1 cellular context compared by ENCODE assay signal in genomic region chr2:219229375-219230200, GRCh38.
A peak's percentile ranks its signal among the peaks of the same experiment; 100 is the strongest.
TF ChIP-seq lines count a peak whose summit lies in the region.

A gene with protein sequence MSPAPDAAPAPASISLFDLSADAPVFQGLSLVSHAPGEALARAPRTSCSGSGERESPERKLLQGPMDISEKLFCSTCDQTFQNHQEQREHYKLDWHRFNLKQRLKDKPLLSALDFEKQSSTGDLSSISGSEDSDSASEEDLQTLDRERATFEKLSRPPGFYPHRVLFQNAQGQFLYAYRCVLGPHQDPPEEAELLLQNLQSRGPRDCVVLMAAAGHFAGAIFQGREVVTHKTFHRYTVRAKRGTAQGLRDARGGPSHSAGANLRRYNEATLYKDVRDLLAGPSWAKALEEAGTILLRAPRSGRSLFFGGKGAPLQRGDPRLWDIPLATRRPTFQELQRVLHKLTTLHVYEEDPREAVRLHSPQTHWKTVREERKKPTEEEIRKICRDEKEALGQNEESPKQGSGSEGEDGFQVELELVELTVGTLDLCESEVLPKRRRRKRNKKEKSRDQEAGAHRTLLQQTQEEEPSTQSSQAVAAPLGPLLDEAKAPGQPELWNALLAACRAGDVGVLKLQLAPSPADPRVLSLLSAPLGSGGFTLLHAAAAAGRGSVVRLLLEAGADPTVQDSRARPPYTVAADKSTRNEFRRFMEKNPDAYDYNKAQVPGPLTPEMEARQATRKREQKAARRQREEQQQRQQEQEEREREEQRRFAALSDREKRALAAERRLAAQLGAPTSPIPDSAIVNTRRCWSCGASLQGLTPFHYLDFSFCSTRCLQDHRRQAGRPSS (plus strand): TSS chr2:219229806. CDS start chr2:219230258, 452 bp downstream.
ATG9A (minus strand) TSS chr2:219229636; CDS start chr2:219228024, 1,612 bp downstream.

TF ChIP-seq in HepG2, 621 proteins besides CTCF, POLR2A, EP300 and RAD21 (continued from another document and continues in another):
- TF ChIP-seq ZNF704 (CRISPR knock-in tag; IDR thresholded peaks at IDR 0.05; ENCODE audit: borderline replicate concordance) (peak; percentile 71; the same call in 1 of the 2 replicates), ZFYVE20 (CRISPR knock-in tag; IDR thresholded peaks at IDR 0.05; ENCODE audit: borderline replicate concordance, low read depth) (no peak), ZBTB7B (CRISPR knock-in tag; IDR thresholded peaks at IDR 0.05) (peak; percentile 61), KAT8 (CRISPR knock-in tag; IDR thresholded peaks at IDR 0.05) (peak; percentile 88), KAT2B (IDR thresholded peaks at IDR 0.05; ENCODE audit: borderline replicate concordance, low read depth, low read length) (no peak), ARID5B (CRISPR knock-in tag; IDR thresholded peaks at IDR 0.05) (peak; percentile 29), ELF4 (CRISPR knock-in tag; IDR thresholded peaks at IDR 0.05; ENCODE audit: borderline replicate concordance) (0 out of 2 replicates have a peak, but pooled peaks have one; percentile 34), SALL1 (CRISPR knock-in tag; IDR thresholded peaks at IDR 0.05) (peak; percentile 75), ZNF253 (CRISPR knock-in tag; IDR thresholded peaks at IDR 0.05; ENCODE audit: borderline replicate concordance) (0 out of 2 replicates have a peak, but pooled peaks have one; percentile 51), NFRKB (IDR thresholded peaks at IDR 0.05) (no peak), POGK (CRISPR knock-in tag; conservative IDR thresholded peaks at IDR 0.05) (peak; percentile 71), ZSCAN9 (CRISPR knock-in tag; IDR thresholded peaks at IDR 0.05; ENCODE audit: borderline replicate concordance) (peak; percentile 76; the same call in 1 of the 2 replicates), PHF20 (CRISPR knock-in tag; IDR thresholded peaks at IDR 0.05) (peak; percentile 73), MXD4 (CRISPR knock-in tag; IDR thresholded peaks at IDR 0.05) (peak; percentile 16; the same call in 1 of the 2 replicates), HNRNPK (IDR thresholded peaks at IDR 0.05; ENCODE audit: low read depth, low read length, poor library complexity, severe bottlenecking) (no peak), POGZ (CRISPR knock-in tag; IDR thresholded peaks at IDR 0.05) (0 out of 2 replicates have a peak, but pooled peaks have one; percentile 41), ZNF263 (CRISPR knock-in tag; IDR thresholded peaks at IDR 0.05) (peak; percentile 55; the same call in 1 of the 2 replicates), ZSCAN29 (CRISPR knock-in tag; conservative IDR thresholded peaks at IDR 0.05) (no peak; the same call in 1 of the 2 replicates), GATA4 (IDR thresholded peaks at IDR 0.05; ENCODE audit: borderline replicate concordance, low read depth) (no peak), ZMYM3 (CRISPR knock-in tag; IDR thresholded peaks at IDR 0.05) (no peak), ZKSCAN1 (IDR thresholded peaks at IDR 0.05; ENCODE audit: low read length) (peak; percentile 31; the same call in 1 of the 2 replicates), AGO2 (optimal IDR thresholded peaks at IDR 0.05; ENCODE audit: low read depth, low read length) (no peak), ZNF343 (CRISPR knock-in tag; IDR thresholded peaks at IDR 0.05) (no peak), ZNF451 (CRISPR knock-in tag; IDR thresholded peaks at IDR 0.05) (peak; percentile 13; the same call in 1 of the 2 replicates), ZNF510 (CRISPR knock-in tag; IDR thresholded peaks at IDR 0.05; ENCODE audit: low read depth) (peak; percentile 20; the same call in 1 of the 2 replicates), ZNF296 (CRISPR knock-in tag; conservative IDR thresholded peaks at IDR 0.05) (0 out of 2 replicates have a peak, but pooled peaks have one; percentile 65), REXO4 (CRISPR knock-in tag; IDR thresholded peaks at IDR 0.05; ENCODE audit: borderline replicate concordance) (no peak), EHMT2 (IDR thresholded peaks at IDR 0.05; ENCODE audit: borderline replicate concordance, low read depth, low read length) (no peak), SMAD3 (CRISPR knock-in tag; IDR thresholded peaks at IDR 0.05) (peak; percentile 82; the same call in 1 of the 2 replicates), KAT7 (CRISPR knock-in tag; IDR thresholded peaks at IDR 0.05; ENCODE audit: borderline replicate concordance) (no peak), GTF2F1 (IDR thresholded peaks at IDR 0.05; ENCODE audit: low read length) (no peak), ZNF564 (CRISPR knock-in tag; IDR thresholded peaks at IDR 0.05) (peak; percentile 53; the same call in 1 of the 2 replicates), ZNF468 (CRISPR knock-in tag; IDR thresholded peaks at IDR 0.05) (no peak), SIN3A (IDR thresholded peaks at IDR 0.05; ENCODE audit: borderline replicate concordance, low read depth, low read length) (peak; percentile 93), ATF2 (CRISPR knock-in tag; IDR thresholded peaks at IDR 0.05) (peak; percentile 53), ZFAT (CRISPR knock-in tag; conservative IDR thresholded peaks at IDR 0.05) (no peak), GLI4 (CRISPR knock-in tag; IDR thresholded peaks at IDR 0.05; ENCODE audit: borderline replicate concordance) (peak; percentile 90; the same call in 1 of the 2 replicates), SIX1 (CRISPR knock-in tag; IDR thresholded peaks at IDR 0.05; ENCODE audit: borderline replicate concordance) (no peak), ZNF570 (CRISPR knock-in tag; IDR thresholded peaks at IDR 0.05; ENCODE audit: borderline replicate concordance) (no peak), SOX6 (IDR thresholded peaks at IDR 0.05) (no peak), SOX6 (CRISPR knock-in tag; IDR thresholded peaks at IDR 0.05) (peak; percentile 62)
- TF ChIP-seq, protein P1, sequence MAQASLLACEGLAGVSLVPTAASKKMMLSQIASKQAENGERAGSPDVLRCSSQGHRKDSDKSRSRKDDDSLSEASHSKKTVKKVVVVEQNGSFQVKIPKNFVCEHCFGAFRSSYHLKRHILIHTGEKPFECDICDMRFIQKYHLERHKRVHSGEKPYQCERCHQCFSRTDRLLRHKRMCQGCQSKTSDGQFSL (CRISPR knock-in tag; IDR thresholded peaks at IDR 0.05), result no peak
- TF ChIP-seq, protein P2, sequence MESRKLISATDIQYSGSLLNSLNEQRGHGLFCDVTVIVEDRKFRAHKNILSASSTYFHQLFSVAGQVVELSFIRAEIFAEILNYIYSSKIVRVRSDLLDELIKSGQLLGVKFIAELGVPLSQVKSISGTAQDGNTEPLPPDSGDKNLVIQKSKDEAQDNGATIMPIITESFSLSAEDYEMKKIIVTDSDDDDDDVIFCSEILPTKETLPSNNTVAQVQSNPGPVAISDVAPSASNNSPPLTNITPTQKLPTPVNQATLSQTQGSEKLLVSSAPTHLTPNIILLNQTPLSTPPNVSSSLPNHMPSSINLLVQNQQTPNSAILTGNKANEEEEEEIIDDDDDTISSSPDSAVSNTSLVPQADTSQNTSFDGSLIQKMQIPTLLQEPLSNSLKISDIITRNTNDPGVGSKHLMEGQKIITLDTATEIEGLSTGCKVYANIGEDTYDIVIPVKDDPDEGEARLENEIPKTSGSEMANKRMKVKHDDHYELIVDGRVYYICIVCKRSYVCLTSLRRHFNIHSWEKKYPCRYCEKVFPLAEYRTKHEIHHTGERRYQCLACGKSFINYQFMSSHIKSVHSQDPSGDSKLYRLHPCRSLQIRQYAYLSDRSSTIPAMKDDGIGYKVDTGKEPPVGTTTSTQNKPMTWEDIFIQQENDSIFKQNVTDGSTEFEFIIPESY (CRISPR knock-in tag; IDR thresholded peaks at IDR 0.05), result no peak
- TF ChIP-seq, protein P3, sequence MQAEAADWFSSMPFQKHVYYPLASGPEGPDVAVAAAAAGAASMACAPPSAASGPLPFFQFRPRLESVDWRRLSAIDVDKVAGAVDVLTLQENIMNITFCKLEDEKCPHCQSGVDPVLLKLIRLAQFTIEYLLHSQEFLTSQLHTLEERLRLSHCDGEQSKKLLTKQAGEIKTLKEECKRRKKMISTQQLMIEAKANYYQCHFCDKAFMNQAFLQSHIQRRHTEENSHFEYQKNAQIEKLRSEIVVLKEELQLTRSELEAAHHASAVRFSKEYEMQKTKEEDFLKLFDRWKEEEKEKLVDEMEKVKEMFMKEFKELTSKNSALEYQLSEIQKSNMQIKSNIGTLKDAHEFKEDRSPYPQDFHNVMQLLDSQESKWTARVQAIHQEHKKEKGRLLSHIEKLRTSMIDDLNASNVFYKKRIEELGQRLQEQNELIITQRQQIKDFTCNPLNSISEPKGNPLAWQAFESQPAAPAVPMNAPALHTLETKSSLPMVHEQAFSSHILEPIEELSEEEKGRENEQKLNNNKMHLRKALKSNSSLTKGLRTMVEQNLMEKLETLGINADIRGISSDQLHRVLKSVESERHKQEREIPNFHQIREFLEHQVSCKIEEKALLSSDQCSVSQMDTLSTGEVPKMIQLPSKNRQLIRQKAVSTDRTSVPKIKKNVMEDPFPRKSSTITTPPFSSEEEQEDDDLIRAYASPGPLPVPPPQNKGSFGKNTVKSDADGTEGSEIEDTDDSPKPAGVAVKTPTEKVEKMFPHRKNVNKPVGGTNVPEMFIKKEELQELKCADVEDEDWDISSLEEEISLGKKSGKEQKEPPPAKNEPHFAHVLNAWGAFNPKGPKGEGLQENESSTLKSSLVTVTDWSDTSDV (CRISPR knock-in tag; IDR thresholded peaks at IDR 0.05), result no peak
- TF ChIP-seq, protein P4, sequence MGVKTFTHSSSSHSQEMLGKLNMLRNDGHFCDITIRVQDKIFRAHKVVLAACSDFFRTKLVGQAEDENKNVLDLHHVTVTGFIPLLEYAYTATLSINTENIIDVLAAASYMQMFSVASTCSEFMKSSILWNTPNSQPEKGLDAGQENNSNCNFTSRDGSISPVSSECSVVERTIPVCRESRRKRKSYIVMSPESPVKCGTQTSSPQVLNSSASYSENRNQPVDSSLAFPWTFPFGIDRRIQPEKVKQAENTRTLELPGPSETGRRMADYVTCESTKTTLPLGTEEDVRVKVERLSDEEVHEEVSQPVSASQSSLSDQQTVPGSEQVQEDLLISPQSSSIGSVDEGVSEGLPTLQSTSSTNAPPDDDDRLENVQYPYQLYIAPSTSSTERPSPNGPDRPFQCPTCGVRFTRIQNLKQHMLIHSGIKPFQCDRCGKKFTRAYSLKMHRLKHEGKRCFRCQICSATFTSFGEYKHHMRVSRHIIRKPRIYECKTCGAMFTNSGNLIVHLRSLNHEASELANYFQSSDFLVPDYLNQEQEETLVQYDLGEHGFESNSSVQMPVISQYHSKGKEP (CRISPR knock-in tag; IDR thresholded peaks at IDR 0.05), result no peak
- TF ChIP-seq, protein P5, sequence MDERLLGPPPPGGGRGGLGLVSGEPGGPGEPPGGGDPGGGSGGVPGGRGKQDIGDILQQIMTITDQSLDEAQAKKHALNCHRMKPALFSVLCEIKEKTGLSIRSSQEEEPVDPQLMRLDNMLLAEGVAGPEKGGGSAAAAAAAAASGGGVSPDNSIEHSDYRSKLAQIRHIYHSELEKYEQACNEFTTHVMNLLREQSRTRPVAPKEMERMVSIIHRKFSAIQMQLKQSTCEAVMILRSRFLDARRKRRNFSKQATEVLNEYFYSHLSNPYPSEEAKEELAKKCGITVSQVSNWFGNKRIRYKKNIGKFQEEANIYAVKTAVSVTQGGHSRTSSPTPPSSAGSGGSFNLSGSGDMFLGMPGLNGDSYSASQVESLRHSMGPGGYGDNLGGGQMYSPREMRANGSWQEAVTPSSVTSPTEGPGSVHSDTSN (CRISPR knock-in tag; IDR thresholded peaks at IDR 0.05), result peak; percentile 100
